ENCODE assay signal across 1 cellular context in the genomic region with DNA sequence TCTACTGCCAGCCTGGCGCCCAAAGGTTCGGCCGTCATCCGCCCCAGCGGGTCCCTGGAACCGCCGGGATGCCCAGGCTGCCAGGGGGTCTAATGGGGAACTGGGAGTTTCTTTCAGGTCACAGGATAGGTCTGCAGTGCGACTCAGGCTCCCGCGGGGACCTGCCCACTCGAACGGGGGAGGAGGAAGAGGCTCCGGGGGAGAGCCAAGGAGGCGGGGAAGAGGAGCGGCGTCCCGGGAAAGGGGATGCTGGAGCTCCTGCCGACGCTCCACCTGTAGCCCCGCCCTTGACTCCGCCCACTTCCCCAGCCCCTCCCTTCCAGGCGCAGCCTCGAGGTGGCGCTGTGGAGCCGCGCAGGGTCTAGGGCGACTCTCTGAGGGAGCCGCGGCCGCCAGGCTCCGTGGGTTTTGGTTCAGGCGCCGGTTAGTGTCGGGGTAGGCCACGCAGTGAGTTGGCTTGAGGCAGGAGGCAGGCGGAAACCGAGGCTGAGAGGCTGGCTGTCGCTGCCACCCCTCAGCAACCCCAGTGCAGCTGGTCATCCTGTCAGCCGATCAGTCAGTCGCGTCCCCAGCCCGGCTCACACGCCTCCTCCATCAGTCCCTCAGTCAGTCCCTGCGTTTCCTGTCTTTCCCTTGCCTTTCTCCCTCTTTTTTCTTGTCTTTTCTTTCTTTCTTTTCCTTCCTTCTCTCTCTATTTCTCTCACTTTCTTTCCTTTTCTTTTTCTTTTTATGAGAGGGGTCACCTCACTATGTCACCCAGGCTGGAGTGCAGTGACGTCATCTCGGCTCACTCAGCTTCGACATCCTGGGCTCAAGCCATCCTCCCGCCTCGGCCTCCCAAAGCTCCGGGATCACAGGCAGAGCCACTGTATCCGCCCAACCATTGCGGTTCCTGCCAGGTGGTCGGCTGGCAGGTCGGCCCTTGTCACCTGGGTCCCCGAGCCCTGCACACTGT.
TF ChIP-seq lines count a peak whose summit lies in the region.

No MANE protein-coding gene starts in this region.

TF ChIP-seq in HEK293, 187 proteins besides CTCF, POLR2A, EP300 and RAD21 (continued from another document):
- no peak for TF ChIP-seq ZNF645 (tag by site-specific recombination; IDR thresholded peaks at IDR 0.05)
- TF ChIP-seq ZNF10 (tag by site-specific recombination; IDR thresholded peaks at IDR 0.05) = no peak
- TF ChIP-seq ZNF677 (tag by site-specific recombination; IDR thresholded peaks at IDR 0.05) = no peak
